15 cellular contexts compared by ENCODE assay signal in the genomic region with DNA sequence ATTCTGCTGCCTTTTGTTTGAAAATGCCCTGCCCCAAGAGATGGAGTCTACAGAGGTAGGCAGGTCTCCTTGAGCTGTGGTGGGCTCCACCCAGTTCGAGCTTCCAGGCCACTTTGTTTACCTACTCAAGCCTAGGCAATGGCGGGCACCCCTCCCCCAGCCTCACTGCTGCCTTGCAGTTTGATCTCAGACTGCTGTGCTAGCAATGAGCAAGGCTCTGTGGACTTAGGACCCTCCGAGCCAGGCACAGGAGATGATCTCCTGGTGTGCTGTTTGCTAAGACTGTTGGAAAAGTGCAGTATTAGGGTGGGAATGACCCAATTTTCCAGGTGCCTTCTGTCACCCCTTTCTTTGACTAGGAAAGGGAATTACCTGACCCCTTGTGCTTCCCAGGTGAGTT. TPM values are rescaled to one million over a fixed set of nuclear protein-coding genes. Genes with fewer than 3 reads are reported as not detected.
"Had no signal": no experiment of that assay in that cellular context is flagged by ENCODE, and none has a peak within 500 bp of the region (broad histone marks: within the 10 kb centered on the region; RNA-seq: fewer than 3 reads in every experiment).

No MANE protein-coding gene starts in this region.

RNA-seq across cellular contexts. Expression of gene GIMD1, which starts 39.4 kb away (rescaled TPM):
- total RNA-seq: stomach, subcutaneous adipose tissue, suprapubic skin, temporal lobe, testis, thoracic aorta, thyroid gland, tibial nerve, transverse colon, upper lobe of left lung, upper lobe of right lung, ureter, urinary bladder, uterus, vagina had no signal
- polyA plus RNA-seq: stomach, urinary bladder had no signal
